22 cellular contexts compared by ENCODE assay signal in genomic region chr5:15209053-15209762, GRCh38.
"Had no signal": no experiment of that assay in that cellular context is flagged by ENCODE, and none has a peak within 500 bp of the region (broad histone marks: within the 10 kb centered on the region; RNA-seq: fewer than 3 reads in every experiment).

No MANE protein-coding gene starts in this region.

- H3K27me3 ChIP-seq: ascending aorta, testis, upper lobe of left lung had no signal

- H3K27ac Mint-ChIP-seq: activated CD4-positive, alpha-beta T cell treated with anti-CD3 and anti-CD28 coated beads, Interleukin-2, amount 10 ng/mL, durations not matched to agents 7 days and 5 days; activated CD8-positive, alpha-beta T cell treated with anti-CD3 and anti-CD28 coated beads, Interleukin-2, amount 10 ng/mL, durations not matched to agents 7 days and 5 days; activated naive CD4-positive, alpha-beta T cell treated with anti-CD3 and anti-CD28 coated beads, Interleukin-2, amount 10 ng/mL, durations not matched to agents 7 days and 5 days; activated naive CD8-positive, alpha-beta T cell treated with anti-CD3 and anti-CD28 coated beads, Interleukin-2, amount 50 U/mL, for 24 hours; activated T-cell treated with anti-CD3 and anti-CD28 coated beads, Interleukin-2, amount 50 U/mL, for 24 hours; immature natural killer cell; natural killer cell; stimulated activated effector memory CD8-positive, alpha-beta T cell treated with anti-CD3 and anti-CD28 coated beads, Interleukin-12 subunit alpha, Interleukin-12 subunit beta, amount 100 ng/mL, for 72 hours had no signal

- H3K4me3 Mint-ChIP-seq: activated CD4-positive, alpha-beta T cell treated with anti-CD3 and anti-CD28 coated beads, Interleukin-2, amount 10 ng/mL, durations not matched to agents 7 days and 5 days; activated CD8-positive, alpha-beta T cell treated with anti-CD3 and anti-CD28 coated beads, Interleukin-2, amount 10 ng/mL, durations not matched to agents 7 days and 5 days; activated naive CD4-positive, alpha-beta T cell treated with anti-CD3 and anti-CD28 coated beads, Interleukin-2, amount 10 ng/mL, durations not matched to agents 7 days and 5 days; activated naive CD8-positive, alpha-beta T cell treated with anti-CD3 and anti-CD28 coated beads, Interleukin-2, amount 50 U/mL, for 24 hours; activated T-cell treated with anti-CD3 and anti-CD28 coated beads, Interleukin-2, amount 50 U/mL, for 24 hours; immature natural killer cell; natural killer cell; stimulated activated effector memory CD8-positive, alpha-beta T cell treated with anti-CD3 and anti-CD28 coated beads, Interleukin-12 subunit alpha, Interleukin-12 subunit beta, amount 100 ng/mL, for 72 hours had no signal

- H3K27me3 Mint-ChIP-seq: activated CD4-positive, alpha-beta T cell treated with anti-CD3 and anti-CD28 coated beads, Interleukin-2, amount 10 ng/mL, durations not matched to agents 7 days and 5 days; activated naive CD4-positive, alpha-beta T cell treated with anti-CD3 and anti-CD28 coated beads, Interleukin-2, amount 10 ng/mL, durations not matched to agents 7 days and 5 days; activated naive CD8-positive, alpha-beta T cell treated with anti-CD3 and anti-CD28 coated beads, Interleukin-2, amount 50 U/mL, for 24 hours; activated T-cell treated with anti-CD3 and anti-CD28 coated beads, Interleukin-2, amount 50 U/mL, for 24 hours had no signal

- H3K79me2 ChIP-seq: parathyroid adenoma had no signal

- ATAC-seq: activated CD4-positive, CD25-positive, alpha-beta regulatory T cell treated with anti-CD3 and anti-CD28 coated beads, Interleukin-2, amount 50 U/mL, for 24 hours; activated CD8-positive, alpha-beta T cell treated with anti-CD3 and anti-CD28 coated beads, Interleukin-2, amount 10 ng/mL, durations not matched to agents 7 days and 5 days; activated naive CD8-positive, alpha-beta T cell treated with anti-CD3 and anti-CD28 coated beads, Interleukin-2, amount 50 U/mL, for 24 hours; left cardiac atrium; natural killer cell; sciatic nerve; stimulated activated effector memory CD8-positive, alpha-beta T cell treated with anti-CD3 and anti-CD28 coated beads, Interleukin-12 subunit alpha, Interleukin-12 subunit beta, amount 100 ng/mL, for 72 hours had no signal

- H3K4me2 ChIP-seq: smooth muscle cell had no signal

- H2AFZ ChIP-seq: parathyroid adenoma had no signal

- DNase-seq: activated CD4-positive, alpha-beta T cell treated with anti-CD3 and anti-CD28 coated beads, Interleukin-2, amount 10 ng/mL, durations not matched to agents 7 days and 5 days; activated CD8-positive, alpha-beta T cell treated with anti-CD3 and anti-CD28 coated beads, Interleukin-2, amount 10 ng/mL, durations not matched to agents 7 days and 5 days; activated naive CD4-positive, alpha-beta T cell treated with anti-CD3 and anti-CD28 coated beads, Interleukin-2, amount 10 ng/mL, durations not matched to agents 7 days and 5 days; activated naive CD8-positive, alpha-beta T cell treated with anti-CD3 and anti-CD28 coated beads, Interleukin-2, amount 50 U/mL, for 24 hours; activated T-cell treated with anti-CD3 and anti-CD28 coated beads, Interleukin-2, amount 50 U/mL, for 24 hours; cerebellar nuclear complex; cortex of kidney; effector CD4-positive, alpha-beta T cell; immature natural killer cell; left cardiac atrium; mesenchymal stem cell; natural killer cell; stimulated activated CD4-positive, alpha-beta T cell treated with anti-CD3 and anti-CD28 coated beads, Interleukin-4, amount 100 ng/mL, for 24 hours; T1000; testis; upper lobe of left lung had no signal

- H3K36me3 Mint-ChIP-seq: activated naive CD4-positive, alpha-beta T cell treated with anti-CD3 and anti-CD28 coated beads, Interleukin-2, amount 10 ng/mL, durations not matched to agents 7 days and 5 days; immature natural killer cell; natural killer cell; stimulated activated effector memory CD8-positive, alpha-beta T cell treated with anti-CD3 and anti-CD28 coated beads, Interleukin-12 subunit alpha, Interleukin-12 subunit beta, amount 100 ng/mL, for 72 hours had no signal

- H3K4me1 Mint-ChIP-seq: activated CD4-positive, alpha-beta T cell treated with anti-CD3 and anti-CD28 coated beads, Interleukin-2, amount 10 ng/mL, durations not matched to agents 7 days and 5 days; activated naive CD4-positive, alpha-beta T cell treated with anti-CD3 and anti-CD28 coated beads, Interleukin-2, amount 10 ng/mL, durations not matched to agents 7 days and 5 days; activated naive CD8-positive, alpha-beta T cell treated with anti-CD3 and anti-CD28 coated beads, Interleukin-2, amount 50 U/mL, for 24 hours; immature natural killer cell; natural killer cell; stimulated activated effector memory CD8-positive, alpha-beta T cell treated with anti-CD3 and anti-CD28 coated beads, Interleukin-12 subunit alpha, Interleukin-12 subunit beta, amount 100 ng/mL, for 72 hours had no signal

- H3K4me3 ChIP-seq: ascending aorta, smooth muscle cell, testis, upper lobe of left lung had no signal

- H3K4me1 ChIP-seq: ascending aorta, parathyroid adenoma, testis, upper lobe of left lung had no signal

- H3K36me3 ChIP-seq: ascending aorta, upper lobe of left lung had no signal

- H3K27ac ChIP-seq: ascending aorta, parathyroid adenoma, testis, upper lobe of left lung had no signal
